Comparison of ENCODE assay signal across 8 cellular contexts in the genomic region with DNA sequence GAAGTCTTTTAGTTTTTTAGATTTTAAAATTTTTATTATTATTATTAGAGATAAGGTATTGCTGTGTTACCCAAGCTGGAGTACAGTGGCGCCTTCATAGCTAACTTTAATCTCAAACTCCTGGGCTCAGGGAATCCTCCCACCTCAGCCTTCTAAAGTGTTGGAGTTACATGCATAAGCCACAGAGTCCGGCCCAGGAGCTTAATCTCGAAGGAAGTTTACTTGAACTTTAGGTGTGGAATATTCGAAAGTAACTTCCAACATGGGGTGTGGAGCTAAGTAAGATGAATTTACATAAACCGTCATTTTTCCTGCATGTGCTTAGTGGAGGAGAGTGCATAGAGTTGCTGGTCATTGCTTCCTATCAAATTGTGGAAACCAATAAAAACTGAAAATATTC. TPM values are rescaled to one million over a fixed set of nuclear protein-coding genes. Genes with fewer than 3 reads are reported as not detected.
DNase-seq lines count a peak whose midpoint lies in the region; ATAC-seq and TF ChIP-seq lines count a peak whose summit lies in the region.

No MANE protein-coding gene starts in this region.

- TF ChIP-seq CTCF in activated CD8-positive, alpha-beta T cell treated with anti-CD3 and anti-CD28 coated beads for 36 hours (IDR thresholded peaks at IDR 0.05) = no peak
- TF ChIP-seq CTCF in tibial artery (IDR thresholded peaks at IDR 0.05) = no peak

- peaks cover 7% of the 10 kb centered on the region; the same call in 1 of the 2 replicates for H3K36me3 ChIP-seq in iPS-20b (ENCODE audit: insufficient read depth, low read depth, low read length)
- H3K36me3 ChIP-seq in tibial artery = peaks cover 0 to 36% (median 22%) of the 10 kb centered on the region in 3 donors

- CTCF ChIA-PET in activated naive CD4-positive, alpha-beta T cell treated with anti-CD3 and anti-CD28 coated beads, Interleukin-2, amount 10 ng/mL, durations not matched to agents 7 days and 5 days (lab: Charles Lee) = interaction anchor here (0.9 to 3.0 kb wide), 18 partner anchors 9 to 266 kb away, joined by 3 to 23 read pairs (median 5); partner anchors contain the start of gene AMBRA1
- CTCF ChIA-PET in activated CD8-positive, alpha-beta T cell treated with anti-CD3 and anti-CD28 coated beads for 36 hours (lab: Charles Lee) = interaction anchor here (0.6 to 3.8 kb wide), 22 partner anchors 11 to 588 kb away, joined by 3 to 16 read pairs (median 5); partner anchors contain the start of genes AMBRA1 and ZNF408

- H3K27me3 ChIP-seq in iPS-20b (ENCODE audit: insufficient read depth, low read length) (no peaks in the 10 kb centered on the region), tibial artery (no peaks in the 10 kb centered on the region)

- H3K27ac ChIP-seq in iPS-20b (ENCODE audit: low read length) (no peak overlapping the region), tibial artery (peak overlapping the region in 1 of 2 donors; percentile 91)

- H3K9me3 Mint-ChIP-seq in activated naive CD4-positive, alpha-beta T cell treated with anti-CD3 and anti-CD28 coated beads, Interleukin-2, amount 10 ng/mL, durations not matched to agents 7 days and 5 days = no peaks in the 10 kb centered on the region
- H3K9me3 Mint-ChIP-seq in activated CD8-positive, alpha-beta T cell treated with anti-CD3 and anti-CD28 coated beads for 36 hours = no peaks in the 10 kb centered on the region

- H3K4me3 ChIP-seq in iPS-20b (ENCODE audit: low read length) (peak overlapping the region; percentile 96; the same call in 1 of the 2 replicates), tibial artery (peak overlapping the region; percentile 84 to 86)

- no peak for DNase-seq in activated naive CD4-positive, alpha-beta T cell treated with anti-CD3 and anti-CD28 coated beads, Interleukin-2, amount 10 ng/mL, durations not matched to agents 7 days and 5 days
- DNase-seq in activated naive CD4-positive, alpha-beta T cell treated with anti-CD3 and anti-CD28 coated beads, Interleukin-2, amount 50 U/mL, for 16 hours = no peak
- no peak for DNase-seq in activated CD8-positive, alpha-beta T cell treated with anti-CD3 and anti-CD28 coated beads for 36 hours
- DNase-seq in tibial artery (no peak), posterior cingulate gyrus (no peak), SHP77 treated with DMSO at 0.1 percent for 48 hours (lab: John Stamatoyannopoulos, UW) (no peak)

- no peaks in the 10 kb centered on the region for H3K9me3 ChIP-seq in iPS-20b (ENCODE audit: insufficient read depth, low read depth, low read length)
- no peaks in the 10 kb centered on the region for H3K9me3 ChIP-seq in tibial artery

- no peak overlapping the region for H3K9ac ChIP-seq in iPS-20b (ENCODE audit: low read depth, low read length)

- no peaks in the 10 kb centered on the region for H3K27me3 Mint-ChIP-seq in activated naive CD4-positive, alpha-beta T cell treated with anti-CD3 and anti-CD28 coated beads, Interleukin-2, amount 10 ng/mL, durations not matched to agents 7 days and 5 days
- H3K27me3 Mint-ChIP-seq in activated CD8-positive, alpha-beta T cell treated with anti-CD3 and anti-CD28 coated beads for 36 hours = no peaks in the 10 kb centered on the region

- peak overlapping the region; percentile 91 for H3K4me3 Mint-ChIP-seq in activated naive CD4-positive, alpha-beta T cell treated with anti-CD3 and anti-CD28 coated beads, Interleukin-2, amount 10 ng/mL, durations not matched to agents 7 days and 5 days
- peak overlapping the region; percentile 87 for H3K4me3 Mint-ChIP-seq in activated CD8-positive, alpha-beta T cell treated with anti-CD3 and anti-CD28 coated beads for 36 hours

- ATAC-seq in activated CD8-positive, alpha-beta T cell treated with anti-CD3 and anti-CD28 coated beads for 36 hours = no peak
- no peak for ATAC-seq in activated CD4-positive, CD25-positive, alpha-beta regulatory T cell treated with anti-CD3 and anti-CD28 coated beads, Interleukin-2, amount 50 U/mL, for 24 hours

- POLR2A ChIA-PET in activated CD8-positive, alpha-beta T cell treated with anti-CD3 and anti-CD28 coated beads for 36 hours (lab: Charles Lee) = interaction anchor here (0.8 to 2.4 kb wide), 6 partner anchors 8 to 379 kb away, joined by 3 to 18 read pairs (median 4); partner anchors contain the start of gene AMBRA1

- peaks cover 19% of the 10 kb centered on the region for H3K36me3 Mint-ChIP-seq in activated naive CD4-positive, alpha-beta T cell treated with anti-CD3 and anti-CD28 coated beads, Interleukin-2, amount 10 ng/mL, durations not matched to agents 7 days and 5 days
- peaks cover 10% of the 10 kb centered on the region for H3K36me3 Mint-ChIP-seq in activated CD8-positive, alpha-beta T cell treated with anti-CD3 and anti-CD28 coated beads for 36 hours (ENCODE audit: low read depth)

- no peak overlapping the region for H3K27ac Mint-ChIP-seq in activated naive CD4-positive, alpha-beta T cell treated with anti-CD3 and anti-CD28 coated beads, Interleukin-2, amount 10 ng/mL, durations not matched to agents 7 days and 5 days
- peak overlapping the region; percentile 99 for H3K27ac Mint-ChIP-seq in activated CD8-positive, alpha-beta T cell treated with anti-CD3 and anti-CD28 coated beads for 36 hours

- H3K4me1 Mint-ChIP-seq in activated naive CD4-positive, alpha-beta T cell treated with anti-CD3 and anti-CD28 coated beads, Interleukin-2, amount 10 ng/mL, durations not matched to agents 7 days and 5 days = peaks cover 38% of the 10 kb centered on the region
- peaks cover 40% of the 10 kb centered on the region for H3K4me1 Mint-ChIP-seq in activated CD8-positive, alpha-beta T cell treated with anti-CD3 and anti-CD28 coated beads for 36 hours (ENCODE audit: low read depth)

- H3K4me1 ChIP-seq in iPS-20b (ENCODE audit: insufficient read depth, low read length) (0 out of 2 replicates have a peak, but pooled peaks cover 3% of the 10 kb centered on the region), tibial artery (peaks cover 0 to 50% (median 26%) of the 10 kb centered on the region in 4 donors)

- intact Hi-C loops in activated CD8-positive, alpha-beta T cell treated with anti-CD3 and anti-CD28 coated beads for 36 hours (cut with micrococcal nuclease) = no loop called here
- intact Hi-C loops in tibial artery (cut with DNase I; ENCODE audit: low total_unique reads) = loop anchor here (10.0 kb wide), 2 partner anchors 96 to 224 kb away; partner anchors contain the start of genes CHRM4 and F2
- intact Hi-C loops in posterior cingulate gyrus (cut with DNase I) = no loop called here

RNA-seq across cellular contexts. Expression of gene ATG13, which starts 1.4 kb away (rescaled TPM):
- total RNA-seq in activated CD8-positive, alpha-beta T cell treated with anti-CD3 and anti-CD28 coated beads for 36 hours = 10 to 100 TPM; 53.4 to 61.2 TPM

RNA-seq across cellular contexts. Expression of gene HARBI1, which starts 1.8 kb away (rescaled TPM):
- 1 to 10 TPM; 3.1 to 3.3 TPM for total RNA-seq in activated CD8-positive, alpha-beta T cell treated with anti-CD3 and anti-CD28 coated beads for 36 hours

RNA-seq across cellular contexts. Expression of gene AMBRA1, which starts 25.0 kb away (rescaled TPM):
- 10 to 100 TPM; 24.0 to 24.1 TPM for total RNA-seq in activated CD8-positive, alpha-beta T cell treated with anti-CD3 and anti-CD28 coated beads for 36 hours
